ENCODE assay signal across 20 cellular contexts in the genomic region with DNA sequence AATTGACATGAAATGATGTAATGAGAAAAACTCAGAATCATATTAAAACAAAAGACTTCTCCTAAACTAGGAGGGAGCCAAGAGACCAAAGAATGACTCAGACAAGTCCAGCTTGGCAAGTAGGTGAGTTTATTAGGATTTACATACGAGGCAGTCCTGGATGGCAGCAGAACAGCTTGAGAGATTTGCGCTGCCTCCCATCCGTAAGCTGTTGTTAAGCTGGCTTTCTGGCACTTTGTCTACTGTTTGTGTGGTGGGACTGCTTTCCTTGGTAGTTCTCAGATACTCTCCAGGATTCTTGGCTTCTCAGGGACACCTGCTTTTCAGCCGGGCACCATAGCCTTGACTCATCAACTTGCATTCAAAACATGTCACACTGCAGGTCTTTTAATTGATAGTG.
"Had no signal": no experiment of that assay in that cellular context is flagged by ENCODE, and none has a peak within 500 bp of the region (broad histone marks: within the 10 kb centered on the region; RNA-seq: fewer than 3 reads in every experiment).

No MANE protein-coding gene starts in this region.

- H3K4me1 ChIP-seq: right lobe of liver, testis had no signal

- ATAC-seq: activated CD8-positive, alpha-beta memory T cell treated with anti-CD3 and anti-CD28 coated beads, Interleukin-2, amount 10 ng/mL, durations not matched to agents 7 days and 5 days; activated CD8-positive, alpha-beta T cell treated with anti-CD3 and anti-CD28 coated beads, Interleukin-2, amount 10 ng/mL, durations not matched to agents 7 days and 5 days; activated naive CD4-positive, alpha-beta T cell treated with anti-CD3 and anti-CD28 coated beads, Interleukin-2, amount 50 U/mL, for 72 hours; activated T-cell treated with anti-CD3 and anti-CD28 coated beads, Interleukin-2, amount 50 U/mL, for 72 hours; left cardiac atrium; left ventricle myocardium superior; right lobe of liver; stimulated activated naive CD8-positive, alpha-beta T cell treated with anti-CD3 and anti-CD28 coated beads, Interleukin-15, Interleukin-2, amounts not matched to agents 100 U/mL and 50 U/mL, for 24 hours had no signal

- H3K27ac ChIP-seq: brain microvascular endothelial cell, right lobe of liver, testis, transverse colon had no signal

- FAIRE-seq: endothelial cell of umbilical vein, keratinocyte had no signal

- H3K36me3 ChIP-seq: brain microvascular endothelial cell, right lobe of liver, transverse colon had no signal

- DNase-seq: activated B cell treated with CpG ODN at 0.5 μM for 24 hours; activated CD8-positive, alpha-beta memory T cell treated with anti-CD3 and anti-CD28 coated beads, Interleukin-2, amount 10 ng/mL, durations not matched to agents 7 days and 5 days; activated CD8-positive, alpha-beta T cell treated with anti-CD3 and anti-CD28 coated beads, Interleukin-2, amount 10 ng/mL, durations not matched to agents 7 days and 5 days; activated naive CD4-positive, alpha-beta T cell; activated T-cell treated with anti-CD3 and anti-CD28 coated beads, Interleukin-2, amount 50 U/mL, for 72 hours; brain microvascular endothelial cell; cortex of kidney; head of caudate nucleus; hippocampal formation; left cardiac atrium; left ventricle myocardium superior; right lobe of liver; stimulated activated CD4-positive, alpha-beta T cell treated with anti-CD3 and anti-CD28 coated beads, Interleukin-4, amount 100 ng/mL, for 1 hour; stimulated activated naive CD8-positive, alpha-beta T cell treated with anti-CD3 and anti-CD28 coated beads, Interleukin-15, Interleukin-2, amounts not matched to agents 100 U/mL and 50 U/mL, for 24 hours; testis; transverse colon had no signal

- H3K4me3 ChIP-seq: right lobe of liver, testis, transverse colon had no signal

- H3K4me1 Mint-ChIP-seq: activated B cell treated with CpG ODN at 0.5 μM for 24 hours; activated CD8-positive, alpha-beta memory T cell treated with anti-CD3 and anti-CD28 coated beads, Interleukin-2, amount 10 ng/mL, durations not matched to agents 7 days and 5 days had no signal

- H3K9me3 Mint-ChIP-seq: activated B cell treated with CpG ODN at 0.5 μM for 24 hours; activated naive CD4-positive, alpha-beta T cell treated with anti-CD3 and anti-CD28 coated beads, Interleukin-2, amount 50 U/mL, for 72 hours; activated T-cell treated with anti-CD3 and anti-CD28 coated beads, Interleukin-2, amount 50 U/mL, for 72 hours; nephron had no signal

- H3K36me3 Mint-ChIP-seq: activated CD8-positive, alpha-beta memory T cell treated with anti-CD3 and anti-CD28 coated beads, Interleukin-2, amount 10 ng/mL, durations not matched to agents 7 days and 5 days; activated naive CD4-positive, alpha-beta T cell treated with anti-CD3 and anti-CD28 coated beads, Interleukin-2, amount 50 U/mL, for 72 hours had no signal

- H3K27ac Mint-ChIP-seq: activated B cell treated with CpG ODN at 0.5 μM for 24 hours; activated CD8-positive, alpha-beta memory T cell treated with anti-CD3 and anti-CD28 coated beads, Interleukin-2, amount 10 ng/mL, durations not matched to agents 7 days and 5 days; activated CD8-positive, alpha-beta T cell treated with anti-CD3 and anti-CD28 coated beads, Interleukin-2, amount 10 ng/mL, durations not matched to agents 7 days and 5 days; activated naive CD4-positive, alpha-beta T cell treated with anti-CD3 and anti-CD28 coated beads, Interleukin-2, amount 50 U/mL, for 72 hours; activated T-cell treated with anti-CD3 and anti-CD28 coated beads, Interleukin-2, amount 50 U/mL, for 72 hours; nephron had no signal

- H3K27me3 ChIP-seq: brain microvascular endothelial cell, right lobe of liver, testis, transverse colon had no signal

- H3K9me3 ChIP-seq: right lobe of liver, testis, transverse colon had no signal

- H3K4me3 Mint-ChIP-seq: activated B cell treated with CpG ODN at 0.5 μM for 24 hours; activated CD8-positive, alpha-beta memory T cell treated with anti-CD3 and anti-CD28 coated beads, Interleukin-2, amount 10 ng/mL, durations not matched to agents 7 days and 5 days; activated CD8-positive, alpha-beta T cell treated with anti-CD3 and anti-CD28 coated beads, Interleukin-2, amount 10 ng/mL, durations not matched to agents 7 days and 5 days; activated T-cell treated with anti-CD3 and anti-CD28 coated beads, Interleukin-2, amount 50 U/mL, for 72 hours; nephron had no signal
